ENCODE assay signal across 21 cellular contexts in the genomic region with DNA sequence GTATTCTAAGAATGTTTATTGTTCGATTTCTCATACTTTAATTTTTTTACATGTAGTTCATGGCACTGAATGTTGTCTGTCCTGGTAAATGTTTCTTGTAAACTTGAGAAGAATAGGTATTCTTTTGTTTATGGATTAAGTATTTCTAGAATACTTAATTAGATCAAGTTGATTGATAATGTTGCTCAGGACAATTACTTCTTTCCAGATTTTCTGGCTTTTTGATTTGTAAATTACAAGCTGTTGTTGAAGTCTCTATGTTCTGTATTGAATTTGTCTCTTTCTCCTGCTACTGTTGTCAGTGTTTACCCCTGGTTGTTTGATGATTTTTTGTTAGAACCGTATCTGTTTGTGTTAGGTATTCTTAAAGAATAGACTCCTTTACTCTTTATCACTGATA.
DNase-seq lines count a peak whose midpoint lies in the region; ATAC-seq, FAIRE-seq and TF ChIP-seq lines count a peak whose summit lies in the region.
"Had no signal": no experiment of that assay in that cellular context is flagged by ENCODE, and none has a peak within 500 bp of the region (broad histone marks: within the 10 kb centered on the region; RNA-seq: fewer than 3 reads in every experiment).

No MANE protein-coding gene starts in this region.

- H3K79me2 ChIP-seq in H1 (ENCODE audit: control insufficient read depth in 1 of 2, insufficient read depth in 2 of 2, low read length in 2 of 2), result peaks cover 0 to 23% of the 10 kb centered on the region in 2 experiments; a peak in 2 of 4 replicates

- H3K4ac ChIP-seq in H1 (replicated peaks; ENCODE audit: insufficient read length, low read depth, low read length), result no peak overlapping the region

- H3K4me1 ChIP-seq in H1 (replicated peaks in 1 of 4; ENCODE audit: control insufficient read depth in 3 of 4, insufficient read depth in 4 of 4, low read length in 3 of 4), result peaks cover 0 to 10% (median 4%) of the 10 kb centered on the region in 4 experiments; a peak in 3 of 7 replicates
- H3K4me1 ChIP-seq: Caco-2 had no signal

- no peak overlapping the region for H3K56ac ChIP-seq in H1 (replicated peaks; ENCODE audit: insufficient read length, low read depth, low read length)

- WGBS in H1 (ENCODE audit: extremely low coverage in 1 of 2, insufficient coverage in 1 of 2, insufficient read length in 1 of 2, insufficient replicate concordance in 2 of 2, low coverage in 1 of 2, low lambda C conversion rate in 2 of 2, missing lambda C conversion rate in 1 of 2), 2 experiments, result 87% methylated on average over 2 of the region's 2 CpGs; no CpG with 5 or more reads in 1 of the 2 experiments

- CTCF ChIA-PET in H1 (lab: Charles Lee; ENCODE audit: partially characterized antibody), result interaction anchor here (0.6 to 2.6 kb wide), 3 partner anchors 11 to 564 kb away, joined by 3 to 7 read pairs (median 3); no protein-coding TSS in a partner anchor

- H2BK15ac ChIP-seq in H1 (ENCODE audit: low read length), result no peak overlapping the region

- no peak overlapping the region for H4K5ac ChIP-seq in H1 (ENCODE audit: insufficient read length, low read depth, low read length)

- H3K4me2 ChIP-seq in H1 (ENCODE audit: insufficient read depth in 1 of 2, low read depth in 2 of 2, low read length in 2 of 2), result no peak overlapping the region
- H3K4me2 ChIP-seq: BLaER1 had no signal

- peak; percentile 52 for FAIRE-seq in H1 (lab: Jason Lieb, UNC)
- FAIRE-seq: D721Med, G401.6, GM12891, GM19239 had no signal

- peaks cover 0 to 19% (median 4%) of the 10 kb centered on the region in 4 experiments; a peak in 3 of 8 replicates for H3K36me3 ChIP-seq in H1 (ENCODE audit: control insufficient read depth in 2 of 4, insufficient read depth in 4 of 4, low read length in 3 of 4)
- H3K36me3 ChIP-seq: BE2C, BLaER1 had no signal

- DNase-seq in H1 (ENCODE audit: low read depth in 1 of 2, low spot score in 2 of 2), result no peak
- DNase-seq in glutamatergic neuron, result no peak
- DNase-seq in NCI-H524 (lab: John Stamatoyannopoulos, UW), result no peak
- DNase-seq: 8988T; ACHN; BE2C; C1 segment of cervical spinal cord; Caco-2; Calu3; CD4-positive, CD25-positive, alpha-beta regulatory T cell; CD8-positive, alpha-beta T cell; DMS79 treated with DMSO at 0.1 percent for 48 hours; GF-D8 had no signal

- H3K14ac ChIP-seq in H1 (ENCODE audit: insufficient read length), result no peak overlapping the region

- H2BK20ac ChIP-seq in H1 (ENCODE audit: low read length), result no peak overlapping the region

- no peak for ATAC-seq in GM21737 (IDR thresholded peaks at IDR 0.05; ENCODE audit: unreplicated experiment)
- ATAC-seq: CD8-positive, alpha-beta T cell had no signal

- H3K4me1 Mint-ChIP-seq in glutamatergic neuron (ENCODE audit: low read depth, unreplicated experiment), result peaks cover 15% of the 10 kb centered on the region
- H3K4me1 Mint-ChIP-seq: CD14-positive monocyte; CD4-positive, CD25-positive, alpha-beta regulatory T cell had no signal

- H3K27ac Mint-ChIP-seq in glutamatergic neuron (ENCODE audit: unreplicated experiment), result peak overlapping the region; percentile 23
- H3K27ac Mint-ChIP-seq: CD14-positive monocyte; CD4-positive, CD25-positive, alpha-beta regulatory T cell; CD8-positive, alpha-beta T cell had no signal

- H3K4me3 ChIP-seq in H1 (ENCODE audit: extremely low read depth in 1 of 4, insufficient read depth in 2 of 4, low read depth in 3 of 4, low read length in 4 of 4), result no peak overlapping the region
- H3K4me3 ChIP-seq: BLaER1 had no signal

- TF ChIP-seq EP300 in H1 (IDR thresholded peaks at IDR 0.05; ENCODE audit: borderline replicate concordance in 1 of 2, low read depth in 2 of 2, low read length in 2 of 2), result no peak

- H3K27me3 Mint-ChIP-seq in glutamatergic neuron (ENCODE audit: unreplicated experiment), result no peaks in the 10 kb centered on the region
- H3K27me3 Mint-ChIP-seq: CD4-positive, CD25-positive, alpha-beta regulatory T cell had no signal

- no peaks in the 10 kb centered on the region for H3K79me1 ChIP-seq in H1 (ENCODE audit: low read depth, low read length)

- no peaks in the 10 kb centered on the region for H4K20me1 ChIP-seq in H1 (replicated peaks in 1 of 2; ENCODE audit: control insufficient read depth in 1 of 2, insufficient read depth in 2 of 2, low read length in 2 of 2)
- H4K20me1 ChIP-seq: BLaER1 had no signal

- no peak for TF ChIP-seq RAD21 in H1 (IDR thresholded peaks at IDR 0.05 in 1 of 2, conservative IDR thresholded peaks at IDR 0.05 in 1 of 2; ENCODE audit: low read depth in 2 of 2, low read length in 2 of 2)

- H3K18ac ChIP-seq in H1 (ENCODE audit: extremely low read depth, low read length), result no peak overlapping the region

- no peak for TF ChIP-seq POLR2A in H1 (IDR thresholded peaks at IDR 0.05; ENCODE audit: control extremely low read depth in 1 of 2, low read depth in 2 of 2, low read length in 2 of 2)

- POLR2A ChIA-PET in H1 (lab: Charles Lee; ENCODE audit: partially characterized antibody), result interaction anchor here (0.6 to 3.1 kb wide), 2 partner anchors 12 to 141 kb away, joined by 3 to 23 read pairs; no protein-coding TSS in a partner anchor

- H2AK5ac ChIP-seq in H1 (ENCODE audit: low read depth, low read length), result no peak overlapping the region

- no peak overlapping the region for H4K91ac ChIP-seq in H1 (replicated peaks; ENCODE audit: insufficient read length, low read length)

- TF ChIP-seq CTCF in 22Rv1 (IDR thresholded peaks at IDR 0.05) (no peak), H1 (IDR thresholded peaks at IDR 0.05; ENCODE audit: control extremely low read depth in 1 of 3, insufficient read depth in 1 of 3, low read depth in 1 of 3, low read length in 3 of 3) (no peak), glutamatergic neuron (IDR thresholded peaks at IDR 0.05; ENCODE audit: partially characterized antibody, unreplicated experiment) (no peak)

- H3K23me2 ChIP-seq in H1 (ENCODE audit: low read depth, low read length), result peaks cover 4% of the 10 kb centered on the region; the same call in 1 of the 2 replicates

- no peak overlapping the region for H3K9ac ChIP-seq in H1 (replicated peaks in 1 of 4; ENCODE audit: extremely low read depth in 1 of 4, low read depth in 3 of 4, low read length in 3 of 4)
- H3K9ac ChIP-seq: BLaER1 had no signal

- no peak overlapping the region for H2BK120ac ChIP-seq in H1 (replicated peaks; ENCODE audit: low read depth, low read length)

- H3K27me3 ChIP-seq in H1 (replicated peaks in 1 of 4; ENCODE audit: control insufficient read depth in 3 of 4, extremely low read depth in 1 of 4, insufficient read depth in 3 of 4, low read length in 3 of 4), result no peaks in the 10 kb centered on the region
- H3K27me3 ChIP-seq: BE2C, BLaER1 had no signal

- no peak overlapping the region for H3K23ac ChIP-seq in H1 (ENCODE audit: insufficient read length)

- 0 out of 4 replicates have a peak, but pooled peaks cover 0 to 3% of the 10 kb centered on the region in 2 experiments for H3K9me3 ChIP-seq in H1 (ENCODE audit: insufficient read depth in 2 of 2, low read depth in 1 of 2, low read length in 1 of 2)
- H3K9me3 ChIP-seq: BE2C, BLaER1, Caco-2 had no signal

- H4K8ac ChIP-seq in H1 (ENCODE audit: extremely low read depth, insufficient read depth, low read length), result no peak overlapping the region

- no peak overlapping the region for H2AFZ ChIP-seq in H1 (ENCODE audit: low read length)

- H3K9me3 Mint-ChIP-seq in glutamatergic neuron (ENCODE audit: unreplicated experiment), result no peaks in the 10 kb centered on the region

- H3K36me3 Mint-ChIP-seq in glutamatergic neuron (ENCODE audit: unreplicated experiment), result no peaks in the 10 kb centered on the region
- H3K36me3 Mint-ChIP-seq: CD14-positive monocyte; CD4-positive, CD25-positive, alpha-beta regulatory T cell; CD8-positive, alpha-beta T cell had no signal

- H2BK12ac ChIP-seq in H1 (ENCODE audit: low read depth, low read length), result no peak overlapping the region

- H2BK5ac ChIP-seq in H1 (ENCODE audit: low read depth, low read length), result no peak overlapping the region

- H3K4me3 Mint-ChIP-seq in glutamatergic neuron (ENCODE audit: unreplicated experiment), result no peak overlapping the region
- H3K4me3 Mint-ChIP-seq: CD14-positive monocyte; CD4-positive, CD25-positive, alpha-beta regulatory T cell; CD8-positive, alpha-beta T cell had no signal

- peak overlapping the region; percentile 78; the same call in 1 of the 2 replicates for H3K27ac ChIP-seq in 22Rv1
- H3K27ac ChIP-seq in H1 (ENCODE audit: low read depth, low read length), result no peak overlapping the region
- H3K27ac ChIP-seq: BLaER1 had no signal

TF ChIP-seq in H1, 55 proteins besides CTCF, POLR2A, EP300 and RAD21 (continues in another document):
- no peak for TF ChIP-seq CREB1 (IDR thresholded peaks at IDR 0.05)
